Comparison of ENCODE assay signal across 17 cellular contexts in genomic region chrX:16978193-16978984, GRCh38. TPM values are rescaled to one million over a fixed set of nuclear protein-coding genes. Genes with fewer than 3 reads are reported as not detected.
"Had no signal": no experiment of that assay in that cellular context is flagged by ENCODE, and none has a peak within 500 bp of the region (broad histone marks: within the 10 kb centered on the region; RNA-seq: fewer than 3 reads in every experiment).

No MANE protein-coding gene starts in this region.

- ATAC-seq: effector memory CD8-positive, alpha-beta T cell; left cardiac atrium; lower lobe of right lung; upper lobe of right lung had no signal

- H3K4me3 ChIP-seq: lower lobe of right lung, neural progenitor cell, stomach, thoracic aorta, upper lobe of right lung had no signal

- H3K27me3 ChIP-seq: neural progenitor cell, stomach, upper lobe of right lung had no signal

- H3K27ac ChIP-seq: lower lobe of right lung, neural progenitor cell, stomach, thoracic aorta, upper lobe of right lung had no signal

- H3K4me1 ChIP-seq: lower lobe of right lung, neural progenitor cell, stomach, upper lobe of right lung had no signal

- H3K9me3 Mint-ChIP-seq: activated CD4-positive, alpha-beta T cell treated with anti-CD3 and anti-CD28 coated beads, Interleukin-2, amount 10 ng/mL, durations not matched to agents 7 days and 5 days; activated naive CD8-positive, alpha-beta T cell treated with anti-CD3 and anti-CD28 coated beads for 36 hours; central memory CD8-positive, alpha-beta T cell; effector memory CD8-positive, alpha-beta T cell had no signal

- H3K4me1 Mint-ChIP-seq: activated CD4-positive, alpha-beta T cell treated with anti-CD3 and anti-CD28 coated beads, Interleukin-2, amount 10 ng/mL, durations not matched to agents 7 days and 5 days; central memory CD8-positive, alpha-beta T cell had no signal

- H3K4me3 Mint-ChIP-seq: activated CD4-positive, alpha-beta T cell treated with anti-CD3 and anti-CD28 coated beads, Interleukin-2, amount 10 ng/mL, durations not matched to agents 7 days and 5 days; activated naive CD8-positive, alpha-beta T cell treated with anti-CD3 and anti-CD28 coated beads for 36 hours; brain; central memory CD8-positive, alpha-beta T cell; effector memory CD8-positive, alpha-beta T cell; neural progenitor cell had no signal

- H3K27ac Mint-ChIP-seq: activated CD4-positive, alpha-beta T cell treated with anti-CD3 and anti-CD28 coated beads, Interleukin-2, amount 10 ng/mL, durations not matched to agents 7 days and 5 days; activated naive CD8-positive, alpha-beta T cell treated with anti-CD3 and anti-CD28 coated beads for 36 hours; effector memory CD8-positive, alpha-beta T cell; neural progenitor cell had no signal

- H3K4me2 ChIP-seq: neural progenitor cell had no signal

- DNase-seq: activated CD4-positive, alpha-beta T cell treated with anti-CD3 and anti-CD28 coated beads, Interleukin-2, amount 10 ng/mL, durations not matched to agents 7 days and 5 days; activated CD8-positive, alpha-beta memory T cell treated with anti-CD3 and anti-CD28 coated beads, Interleukin-2, amount 50 U/mL, for 48 hours; activated naive CD8-positive, alpha-beta T cell treated with anti-CD3 and anti-CD28 coated beads for 36 hours; amygdala; cortex of kidney; effector memory CD8-positive, alpha-beta T cell; left cardiac atrium; lower lobe of right lung; midbrain; stimulated activated CD4-positive, alpha-beta T cell treated with anti-CD3 and anti-CD28 coated beads, Interleukin-12 subunit alpha, Interleukin-12 subunit beta, amount 100 ng/mL, for 4 hours; stimulated activated CD4-positive, alpha-beta T cell treated with anti-CD3 and anti-CD28 coated beads, Interleukin-2, amount 100 ng/mL, for 24 hours; stomach; upper lobe of right lung had no signal

- H3K9ac ChIP-seq: neural progenitor cell had no signal

- H3K27me3 Mint-ChIP-seq: activated CD4-positive, alpha-beta T cell treated with anti-CD3 and anti-CD28 coated beads, Interleukin-2, amount 10 ng/mL, durations not matched to agents 7 days and 5 days; activated naive CD8-positive, alpha-beta T cell treated with anti-CD3 and anti-CD28 coated beads for 36 hours; brain; effector memory CD8-positive, alpha-beta T cell had no signal

- H3K36me3 ChIP-seq: lower lobe of right lung, neural progenitor cell, stomach, thoracic aorta, upper lobe of right lung had no signal

- H3K9me3 ChIP-seq: lower lobe of right lung, stomach, thoracic aorta, upper lobe of right lung had no signal

- H3K36me3 Mint-ChIP-seq: activated naive CD8-positive, alpha-beta T cell treated with anti-CD3 and anti-CD28 coated beads for 36 hours; neural progenitor cell had no signal

- H2AFZ ChIP-seq: neural progenitor cell had no signal

RNA-seq across cellular contexts. Expression of gene REPS2, which starts 31.9 kb away (rescaled TPM):
- total RNA-seq: activated CD4-positive, alpha-beta T cell treated with anti-CD3 and anti-CD28 coated beads, Interleukin-2, amount 10 ng/mL, durations not matched to agents 7 days and 5 days; activated naive CD8-positive, alpha-beta T cell treated with anti-CD3 and anti-CD28 coated beads for 36 hours had no signal
